8 cellular contexts compared by ENCODE assay signal in genomic region chr1:218460367-218460766, GRCh38.
DNase-seq lines count a peak whose midpoint lies in the region; ATAC-seq and TF ChIP-seq lines count a peak whose summit lies in the region.
"Had no signal": no experiment of that assay in that cellular context is flagged by ENCODE, and none has a peak within 500 bp of the region (broad histone marks: within the 10 kb centered on the region; RNA-seq: fewer than 3 reads in every experiment).

No MANE protein-coding gene starts in this region.

- TF ChIP-seq CTCF in tibial artery (IDR thresholded peaks at IDR 0.05), result no peak

- peak overlapping the region; percentile 68 to 84 for H3K27ac ChIP-seq in tibial artery

- no peaks in the 10 kb centered on the region for H3K9me3 ChIP-seq in tibial artery

- peak overlapping the region in 1 of 2 donors; percentile 15 for H3K4me3 ChIP-seq in tibial artery

- ATAC-seq in activated CD8-positive, alpha-beta T cell treated with anti-CD3 and anti-CD28 coated beads, Interleukin-2, amount 10 ng/mL, durations not matched to agents 7 days and 5 days, result no peak

- peak; percentile 59 for DNase-seq in HK-2 (ENCODE audit: unreplicated experiment)
- DNase-seq in T47D (ENCODE audit: low read depth in 1 of 2, low spot score in 1 of 2), result peak; percentile 60 to 89
- peak; percentile 74 for DNase-seq in kidney tubule cell (ENCODE audit: low spot score)
- peak; percentile 39 to 70 for DNase-seq in tibial artery
- no peak for DNase-seq in activated CD8-positive, alpha-beta T cell treated with anti-CD3 and anti-CD28 coated beads, Interleukin-2, amount 10 ng/mL, durations not matched to agents 7 days and 5 days
- DNase-seq in HPDE6-E6E7 (ENCODE audit: extremely low spot score), result no peak
- DNase-seq in activated CD4-positive, alpha-beta T cell treated with anti-CD3 and anti-CD28 coated beads, Interleukin-2, amount 50 U/mL, for 1 hour, result no peak
- DNase-seq: activated CD8-positive, alpha-beta memory T cell treated with anti-CD3 and anti-CD28 coated beads, Interleukin-2, amount 50 U/mL, for 48 hours had no signal

- H3K27me3 Mint-ChIP-seq in activated CD8-positive, alpha-beta T cell treated with anti-CD3 and anti-CD28 coated beads, Interleukin-2, amount 10 ng/mL, durations not matched to agents 7 days and 5 days (ENCODE audit: low read depth), result no peaks in the 10 kb centered on the region

- CTCF ChIA-PET in activated CD8-positive, alpha-beta T cell treated with anti-CD3 and anti-CD28 coated beads, Interleukin-2, amount 10 ng/mL, durations not matched to agents 7 days and 5 days (lab: Charles Lee), result no interaction called here

- no peak overlapping the region for H3K27ac Mint-ChIP-seq in activated CD8-positive, alpha-beta T cell treated with anti-CD3 and anti-CD28 coated beads, Interleukin-2, amount 10 ng/mL, durations not matched to agents 7 days and 5 days

- no peaks in the 10 kb centered on the region for H3K4me1 Mint-ChIP-seq in activated CD8-positive, alpha-beta T cell treated with anti-CD3 and anti-CD28 coated beads, Interleukin-2, amount 10 ng/mL, durations not matched to agents 7 days and 5 days (ENCODE audit: low read depth)

- in situ Hi-C loops in T47D (cut with HindIII; ENCODE audit: low pct_unique_long_range_greater_than_20kb, low sequenced_read_pairs), result no loop called here

- no peaks in the 10 kb centered on the region for H3K27me3 ChIP-seq in tibial artery

- no peaks in the 10 kb centered on the region for H3K36me3 ChIP-seq in tibial artery

- no peak overlapping the region for H3K4me3 Mint-ChIP-seq in activated CD8-positive, alpha-beta T cell treated with anti-CD3 and anti-CD28 coated beads, Interleukin-2, amount 10 ng/mL, durations not matched to agents 7 days and 5 days

- intact Hi-C loops in tibial artery (cut with DNase I; ENCODE audit: low total_unique reads), result loop anchor here (5.0 kb wide), 1 partner anchor 113 kb away; the partner anchor contains the start of gene TGFB2

- H3K4me1 ChIP-seq in tibial artery, result peaks cover 0 to 59% (median 38%) of the 10 kb centered on the region in 4 donors

- H3K36me3 Mint-ChIP-seq in activated CD8-positive, alpha-beta T cell treated with anti-CD3 and anti-CD28 coated beads, Interleukin-2, amount 10 ng/mL, durations not matched to agents 7 days and 5 days (ENCODE audit: low read depth), result no peaks in the 10 kb centered on the region

- POLR2A ChIA-PET in activated CD8-positive, alpha-beta T cell treated with anti-CD3 and anti-CD28 coated beads, Interleukin-2, amount 10 ng/mL, durations not matched to agents 7 days and 5 days (lab: Charles Lee), result no interaction called here

- no peaks in the 10 kb centered on the region for H3K9me3 Mint-ChIP-seq in activated CD8-positive, alpha-beta T cell treated with anti-CD3 and anti-CD28 coated beads, Interleukin-2, amount 10 ng/mL, durations not matched to agents 7 days and 5 days (ENCODE audit: insufficient read depth)

Comparison
In these comparisons a context has a peak if more than half of its experiments do, and no peak if none do; other contexts are left out.
1. DNase-seq: peak in HK-2 (single experiment), T47D (2 of 2), kidney tubule cell (single experiment) and tibial artery (2 of 2); none in activated CD8-positive, alpha-beta T cell treated with anti-CD3 and anti-CD28 coated beads, Interleukin-2, amount 10 ng/mL, durations not matched to agents 7 days and 5 days (single experiment), HPDE6-E6E7 (single experiment) and activated CD4-positive, alpha-beta T cell treated with anti-CD3 and anti-CD28 coated beads, Interleukin-2, amount 50 U/mL, for 1 hour (single experiment).